1 cellular context compared by ENCODE assay signal in genomic region chr17:40109471-40109824, GRCh38.
TF ChIP-seq lines count a peak whose summit lies in the region.

No MANE protein-coding gene starts in this region.

TF ChIP-seq in H1, 55 proteins besides CTCF, POLR2A, EP300 and RAD21:
- no peak for TF ChIP-seq SAP30 (IDR thresholded peaks at IDR 0.05; ENCODE audit: insufficient read depth, insufficient replicate concordance, low read length)
- no peak for TF ChIP-seq EZH2 (IDR thresholded peaks at IDR 0.05; ENCODE audit: low read depth, low read length, severe bottlenecking)
- TF ChIP-seq CHD7 (IDR thresholded peaks at IDR 0.05; ENCODE audit: insufficient replicate concordance, low read length), result no peak
- no peak for TF ChIP-seq BRCA1 (IDR thresholded peaks at IDR 0.05; ENCODE audit: low read depth, low read length)
- no peak for TF ChIP-seq ATF2 (IDR thresholded peaks at IDR 0.05; ENCODE audit: low read length)
- TF ChIP-seq RXRA (IDR thresholded peaks at IDR 0.05; ENCODE audit: insufficient read depth, low read depth, low read length), result no peak
- no peak for TF ChIP-seq TBP (IDR thresholded peaks at IDR 0.05; ENCODE audit: low read depth, low read length)
- no peak for TF ChIP-seq YY1 (IDR thresholded peaks at IDR 0.05; ENCODE audit: low read depth, low read length)
- no peak for TF ChIP-seq JUND (IDR thresholded peaks at IDR 0.05; ENCODE audit: low read length)
- no peak for TF ChIP-seq TAF7 (optimal IDR thresholded peaks at IDR 0.05; ENCODE audit: borderline replicate concordance, low read depth, low read length)
- no peak for TF ChIP-seq GTF2F1 (IDR thresholded peaks at IDR 0.05; ENCODE audit: borderline replicate concordance, low read depth, low read length)
- no peak for TF ChIP-seq KDM1A (IDR thresholded peaks at IDR 0.05; ENCODE audit: borderline replicate concordance, low read length)
- TF ChIP-seq SP1 (IDR thresholded peaks at IDR 0.05; ENCODE audit: low read depth, low read length), result no peak
- no peak for TF ChIP-seq ZNF274 (IDR thresholded peaks at IDR 0.05; ENCODE audit: borderline replicate concordance, extremely low read depth, low read length)
- TF ChIP-seq SRF (IDR thresholded peaks at IDR 0.05; ENCODE audit: low read depth, low read length), result no peak
